In genomic region chr2:80288576-80288975, GRCh38 we compare ENCODE assay signal across 12 cellular contexts. TPM values are rescaled to one million over a fixed set of nuclear protein-coding genes. Genes with fewer than 3 reads are reported as not detected.
DNase-seq lines count a peak whose midpoint lies in the region; ATAC-seq and TF ChIP-seq lines count a peak whose summit lies in the region.
"Had no signal": no experiment of that assay in that cellular context is flagged by ENCODE, and none has a peak within 500 bp of the region (broad histone marks: within the 10 kb centered on the region; RNA-seq: fewer than 3 reads in every experiment).

No MANE protein-coding gene starts in this region.

- H3K4me3 ChIP-seq in left lung, result no peak overlapping the region

- H3K9me3 ChIP-seq in left lung, result no peaks in the 10 kb centered on the region

- TF ChIP-seq CTCF in brain (conservative IDR thresholded peaks at IDR 0.05), result peak; percentile 56 to 60
- no peak for TF ChIP-seq CTCF in left lung (IDR thresholded peaks at IDR 0.05)
- no peak for TF ChIP-seq CTCF in type B pancreatic cell (conservative IDR thresholded peaks at IDR 0.05)

- H3K4me1 Mint-ChIP-seq in brain (peaks cover 38% of the 10 kb centered on the region), type B pancreatic cell (ENCODE audit: unreplicated experiment) (peaks cover 12% of the 10 kb centered on the region)
- no peaks in the 10 kb centered on the region for H3K4me1 Mint-ChIP-seq in activated T-helper 17 cell treated with anti-CD3 and anti-CD28 coated beads, Interleukin-2, amount 50 U/mL, for 72 hours

- H3K4me3 Mint-ChIP-seq in brain (peak overlapping the region in 4 of 5 experiments; percentile 7 to 55 (median 30)), type B pancreatic cell (no peak overlapping the region)
- no peak overlapping the region for H3K4me3 Mint-ChIP-seq in activated T-helper 17 cell treated with anti-CD3 and anti-CD28 coated beads, Interleukin-2, amount 50 U/mL, for 72 hours

- H3K27me3 Mint-ChIP-seq in brain (peaks cover 3% of the 10 kb centered on the region), type B pancreatic cell (peaks cover 19% of the 10 kb centered on the region)
- H3K27me3 Mint-ChIP-seq in activated T-helper 17 cell treated with anti-CD3 and anti-CD28 coated beads, Interleukin-2, amount 50 U/mL, for 72 hours, result no peaks in the 10 kb centered on the region

- no peaks in the 10 kb centered on the region for H3K9me3 Mint-ChIP-seq in brain
- H3K9me3 Mint-ChIP-seq in type B pancreatic cell, result peaks cover 6% of the 10 kb centered on the region
- peaks cover 17% of the 10 kb centered on the region for H3K9me3 Mint-ChIP-seq in activated T-helper 17 cell treated with anti-CD3 and anti-CD28 coated beads, Interleukin-2, amount 50 U/mL, for 72 hours

- TF ChIP-seq POLR2A in erythroblast (IDR thresholded peaks at IDR 0.05; ENCODE audit: low read length), result no peak

- peaks cover 0 to 4% of the 10 kb centered on the region in 2 donors for H3K4me1 ChIP-seq in left lung

- DNase-seq in NCI-H82 (lab: John Stamatoyannopoulos, UW) (peak; percentile 37), NCI-H82 treated with DMSO at 0.1 percent for 48 hours (lab: John Stamatoyannopoulos, UW; ENCODE audit: unreplicated experiment) (no peak), left lung (no peak), type B pancreatic cell (ENCODE audit: extremely low spot score, unreplicated experiment) (no peak), erythroblast (lab: John Stamatoyannopoulos, UW) (no peak)
- DNase-seq in activated effector memory CD4-positive, alpha-beta T cell treated with anti-CD3 and anti-CD28 coated beads, Interleukin-2, amount 50 U/mL, for 16 hours, result no peak
- DNase-seq: ACHN; effector CD8-positive, alpha-beta T cell; NCI-H1436 treated with DMSO at 0.1 percent for 48 hours had no signal

- H3K27ac Mint-ChIP-seq in brain (peak overlapping the region; percentile 42 to 95 (median 80)), type B pancreatic cell (peak overlapping the region; percentile 46)
- H3K27ac Mint-ChIP-seq in activated T-helper 17 cell treated with anti-CD3 and anti-CD28 coated beads, Interleukin-2, amount 50 U/mL, for 72 hours, result no peak overlapping the region
- H3K27ac Mint-ChIP-seq: activated naive CD4-positive, alpha-beta T cell treated with anti-CD3 and anti-CD28 coated beads, Interleukin-2, amount 50 U/mL, for 72 hours had no signal

- no peaks in the 10 kb centered on the region for H3K27me3 ChIP-seq in left lung

- ATAC-seq in left lung, result peak; percentile 80
- ATAC-seq in activated T-helper 17 cell treated with anti-CD3 and anti-CD28 coated beads, Interleukin-2, amount 50 U/mL, for 72 hours (replicated peaks), result no peak
- ATAC-seq: activated naive CD4-positive, alpha-beta T cell treated with anti-CD3 and anti-CD28 coated beads, Interleukin-2, amount 50 U/mL, for 72 hours had no signal

- H3K36me3 Mint-ChIP-seq in brain (no peaks in the 10 kb centered on the region), type B pancreatic cell (no peaks in the 10 kb centered on the region)
- no peaks in the 10 kb centered on the region for H3K36me3 Mint-ChIP-seq in activated T-helper 17 cell treated with anti-CD3 and anti-CD28 coated beads, Interleukin-2, amount 50 U/mL, for 72 hours (ENCODE audit: low read depth)
- H3K36me3 Mint-ChIP-seq: activated naive CD4-positive, alpha-beta T cell treated with anti-CD3 and anti-CD28 coated beads, Interleukin-2, amount 50 U/mL, for 72 hours had no signal

- no peaks in the 10 kb centered on the region for H3K36me3 ChIP-seq in left lung

- intact Hi-C loops in left lung (cut with DNase I), result no loop called here

- no peak overlapping the region for H3K27ac ChIP-seq in left lung

RNA-seq across cellular contexts. Expression of gene LRRTM1, which starts 16.0 kb away (rescaled TPM):
- polyA plus RNA-seq in brain (ENCODE audit: insufficient read depth, low read depth, low replicate concordance), result 2.6 TPM
- total RNA-seq in left lung (not detected), type B pancreatic cell (ENCODE audit: low replicate concordance) (5.0 and 29.1 TPM in 2 replicates)
- not detected for total RNA-seq in activated T-helper 17 cell treated with anti-CD3 and anti-CD28 coated beads, Interleukin-2, amount 50 U/mL, for 72 hours
- total RNA-seq: activated naive CD4-positive, alpha-beta T cell treated with anti-CD3 and anti-CD28 coated beads, Interleukin-2, amount 50 U/mL, for 72 hours had no signal

Comparison
In these comparisons a context has a peak if more than half of its experiments do, and no peak if none do; other contexts are left out.
1. H3K4me3 Mint-ChIP-seq: peak in brain (4 of 5); none in type B pancreatic cell (single experiment) and activated T-helper 17 cell treated with anti-CD3 and anti-CD28 coated beads, Interleukin-2, amount 50 U/mL, for 72 hours (single experiment).
2. CTCF ChIP-seq: peak in brain (2 of 2); none in left lung (0 of 2) and type B pancreatic cell (single experiment).